Comparison of ENCODE assay signal across 1 cellular context in the genomic region with DNA sequence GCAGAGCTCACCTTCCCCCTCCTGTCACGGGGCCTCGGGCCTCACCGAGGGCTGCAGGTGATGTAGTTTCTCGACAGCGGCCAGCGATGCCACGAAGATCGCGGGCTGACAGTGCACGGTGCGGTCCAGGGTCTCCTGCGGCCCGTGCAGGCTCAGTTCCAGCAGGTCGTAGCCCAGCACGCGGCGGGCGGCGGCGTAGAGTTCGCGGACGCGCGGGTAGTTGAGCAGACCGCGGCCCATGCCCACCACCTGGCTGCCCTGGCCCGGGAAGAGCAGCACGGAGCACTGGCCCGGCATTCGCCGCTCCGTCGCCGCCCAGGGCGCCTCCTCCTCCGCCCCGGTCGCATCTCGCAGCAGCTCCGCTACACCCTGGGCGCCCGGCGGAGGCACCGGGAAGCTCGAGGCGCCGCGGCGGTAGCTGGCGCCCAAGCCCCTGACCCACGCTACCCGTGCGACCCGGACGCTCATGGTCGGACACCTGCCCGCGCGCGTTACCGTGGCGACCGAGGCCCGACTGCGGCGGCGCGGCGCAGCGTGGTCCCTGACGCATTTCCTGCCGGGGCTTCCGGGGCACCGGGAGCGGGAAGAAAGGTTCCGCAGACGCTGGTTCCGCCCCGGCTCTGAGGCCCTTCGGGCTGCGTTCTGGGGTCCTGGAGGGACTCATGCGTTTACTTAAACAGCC.
TF ChIP-seq lines count a peak whose summit lies in the region.

A gene with protein sequence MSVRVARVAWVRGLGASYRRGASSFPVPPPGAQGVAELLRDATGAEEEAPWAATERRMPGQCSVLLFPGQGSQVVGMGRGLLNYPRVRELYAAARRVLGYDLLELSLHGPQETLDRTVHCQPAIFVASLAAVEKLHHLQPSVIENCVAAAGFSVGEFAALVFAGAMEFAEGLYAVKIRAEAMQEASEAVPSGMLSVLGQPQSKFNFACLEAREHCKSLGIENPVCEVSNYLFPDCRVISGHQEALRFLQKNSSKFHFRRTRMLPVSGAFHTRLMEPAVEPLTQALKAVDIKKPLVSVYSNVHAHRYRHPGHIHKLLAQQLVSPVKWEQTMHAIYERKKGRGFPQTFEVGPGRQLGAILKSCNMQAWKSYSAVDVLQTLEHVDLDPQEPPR (minus strand): TSS at position 518 of the 682 bp plus-strand sequence. CDS start 50 bp downstream, at position 468.

TF ChIP-seq in GM12878, 131 proteins besides CTCF, POLR2A, EP300 and RAD21 (continued from another document and continues in another):
- TF ChIP-seq CEBPB (IDR thresholded peaks at IDR 0.05; ENCODE audit: borderline replicate concordance in 1 of 2, low read depth in 2 of 2, low read length in 2 of 2) (no peak), MTA3 (IDR thresholded peaks at IDR 0.05; ENCODE audit: borderline replicate concordance, low read length) (no peak), BMI1 (IDR thresholded peaks at IDR 0.05; ENCODE audit: borderline replicate concordance) (peak; percentile 89), TARDBP (IDR thresholded peaks at IDR 0.05; ENCODE audit: borderline replicate concordance) (0 out of 2 replicates have a peak, but pooled peaks have one; percentile 60), MAX (IDR thresholded peaks at IDR 0.05; ENCODE audit: low read depth, low read length) (peak; percentile 53), HSF1 (IDR thresholded peaks at IDR 0.05; ENCODE audit: low read depth, low read length) (0 out of 2 replicates have a peak, but pooled peaks have one; percentile 44), EZH2 (IDR thresholded peaks at IDR 0.05; ENCODE audit: borderline replicate concordance, control insufficient read depth, low read depth, low read length) (no peak), MTA2 (IDR thresholded peaks at IDR 0.05; ENCODE audit: low read depth) (no peak), USF1 (IDR thresholded peaks at IDR 0.05; ENCODE audit: borderline replicate concordance, extremely low read length, insufficient read depth, low read depth, low read length) (peak; percentile 40), NFXL1 (IDR thresholded peaks at IDR 0.05; ENCODE audit: borderline replicate concordance) (no peak), BCL11A (IDR thresholded peaks at IDR 0.05; ENCODE audit: low read depth, low read length) (no peak), RB1 (IDR thresholded peaks at IDR 0.05; ENCODE audit: borderline replicate concordance) (peak; percentile 94; the same call in 1 of the 2 replicates), STAT1 (conservative IDR thresholded peaks at IDR 0.05) (no peak; the same call in 1 of the 2 replicates), ZNF207 (IDR thresholded peaks at IDR 0.05; ENCODE audit: borderline replicate concordance) (peak; percentile 86), FOXM1 (IDR thresholded peaks at IDR 0.05; ENCODE audit: low read depth, low read length) (no peak), ZZZ3 (IDR thresholded peaks at IDR 0.05; ENCODE audit: control insufficient read depth, insufficient read length, low read depth) (no peak), NR2F1 (conservative IDR thresholded peaks at IDR 0.05) (peak; percentile 77), RUNX3 (IDR thresholded peaks at IDR 0.05; ENCODE audit: low read length) (peak; percentile 38), FOS (IDR thresholded peaks at IDR 0.05; ENCODE audit: borderline replicate concordance, extremely low read depth, insufficient read length) (no peak), YY1 (IDR thresholded peaks at IDR 0.05; ENCODE audit: low read depth, low read length) (peak; percentile 83), BHLHE40 (IDR thresholded peaks at IDR 0.05; ENCODE audit: borderline replicate concordance in 1 of 2, low read depth in 2 of 2, low read length in 1 of 2) (peak; percentile 64 to 84; a peak in 3 of 4 replicates), GATAD2B (conservative IDR thresholded peaks at IDR 0.05; ENCODE audit: low read depth) (0 out of 2 replicates have a peak, but pooled peaks have one; percentile 63), CREM (IDR thresholded peaks at IDR 0.05; ENCODE audit: low read depth) (peak; percentile 79), MEF2B (IDR thresholded peaks at IDR 0.05; ENCODE audit: partially characterized antibody, poor library complexity, severe bottlenecking) (peak; percentile 22), SRF (IDR thresholded peaks at IDR 0.05; ENCODE audit: low read depth in 2 of 2, low read length in 2 of 2) (peak in 1 of 2 experiments; percentile 84; a peak in 2 of 4 replicates), HCFC1 (IDR thresholded peaks at IDR 0.05; ENCODE audit: low read length) (peak; percentile 79), MXI1 (IDR thresholded peaks at IDR 0.05; ENCODE audit: low read depth, low read length) (peak; percentile 96), EGR1 (IDR thresholded peaks at IDR 0.05; ENCODE audit: borderline replicate concordance in 1 of 2, low read depth in 2 of 2, low read length in 2 of 2) (peak; percentile 60 to 88; a peak in 2 of 3 replicates), POLR2AphosphoS2 (IDR thresholded peaks at IDR 0.05; ENCODE audit: low read depth, low read length) (peak; percentile 69; the same call in 1 of the 2 replicates), POU2F2 (IDR thresholded peaks at IDR 0.05; ENCODE audit: borderline replicate concordance, low read depth, low read length) (peak; percentile 48; the same call in 2 of the 3 replicates), SMAD5 (IDR thresholded peaks at IDR 0.05; ENCODE audit: low read depth) (no peak), ASH2L (IDR thresholded peaks at IDR 0.05; ENCODE audit: borderline replicate concordance, low read depth) (peak; percentile 66; the same call in 1 of the 2 replicates), SREBF1 (IDR thresholded peaks at IDR 0.05; ENCODE audit: low read length) (0 out of 2 replicates have a peak, but pooled peaks have one; percentile 43), PML (IDR thresholded peaks at IDR 0.05; ENCODE audit: low read length) (0 out of 2 replicates have a peak, but pooled peaks have one; percentile 30), NFIC (IDR thresholded peaks at IDR 0.05; ENCODE audit: low read depth, low read length) (no peak), ZSCAN29 (IDR thresholded peaks at IDR 0.05) (no peak), PBX3 (IDR thresholded peaks at IDR 0.05; ENCODE audit: insufficient replicate concordance, low read depth, low read length) (no peak), HDAC6 (IDR thresholded peaks at IDR 0.05; ENCODE audit: unreplicated experiment) (no peak), HDAC2 (IDR thresholded peaks at IDR 0.05) (no peak)
- TF ChIP-seq, protein P1, sequence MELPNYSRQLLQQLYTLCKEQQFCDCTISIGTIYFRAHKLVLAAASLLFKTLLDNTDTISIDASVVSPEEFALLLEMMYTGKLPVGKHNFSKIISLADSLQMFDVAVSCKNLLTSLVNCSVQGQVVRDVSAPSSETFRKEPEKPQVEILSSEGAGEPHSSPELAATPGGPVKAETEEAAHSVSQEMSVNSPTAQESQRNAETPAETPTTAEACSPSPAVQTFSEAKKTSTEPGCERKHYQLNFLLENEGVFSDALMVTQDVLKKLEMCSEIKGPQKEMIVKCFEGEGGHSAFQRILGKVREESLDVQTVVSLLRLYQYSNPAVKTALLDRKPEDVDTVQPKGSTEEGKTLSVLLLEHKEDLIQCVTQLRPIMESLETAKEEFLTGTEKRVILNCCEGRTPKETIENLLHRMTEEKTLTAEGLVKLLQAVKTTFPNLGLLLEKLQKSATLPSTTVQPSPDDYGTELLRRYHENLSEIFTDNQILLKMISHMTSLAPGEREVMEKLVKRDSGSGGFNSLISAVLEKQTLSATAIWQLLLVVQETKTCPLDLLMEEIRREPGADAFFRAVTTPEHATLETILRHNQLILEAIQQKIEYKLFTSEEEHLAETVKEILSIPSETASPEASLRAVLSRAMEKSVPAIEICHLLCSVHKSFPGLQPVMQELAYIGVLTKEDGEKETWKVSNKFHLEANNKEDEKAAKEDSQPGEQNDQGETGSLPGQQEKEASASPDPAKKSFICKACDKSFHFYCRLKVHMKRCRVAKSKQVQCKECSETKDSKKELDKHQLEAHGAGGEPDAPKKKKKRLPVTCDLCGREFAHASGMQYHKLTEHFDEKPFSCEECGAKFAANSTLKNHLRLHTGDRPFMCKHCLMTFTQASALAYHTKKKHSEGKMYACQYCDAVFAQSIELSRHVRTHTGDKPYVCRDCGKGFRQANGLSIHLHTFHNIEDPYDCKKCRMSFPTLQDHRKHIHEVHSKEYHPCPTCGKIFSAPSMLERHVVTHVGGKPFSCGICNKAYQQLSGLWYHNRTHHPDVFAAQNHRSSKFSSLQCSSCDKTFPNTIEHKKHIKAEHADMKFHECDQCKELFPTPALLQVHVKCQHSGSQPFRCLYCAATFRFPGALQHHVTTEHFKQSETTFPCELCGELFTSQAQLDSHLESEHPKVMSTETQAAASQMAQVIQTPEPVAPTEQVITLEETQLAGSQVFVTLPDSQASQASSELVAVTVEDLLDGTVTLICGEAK (IDR thresholded peaks at IDR 0.05; ENCODE audit: borderline replicate concordance): peak; percentile 97
- TF ChIP-seq, protein P2, sequence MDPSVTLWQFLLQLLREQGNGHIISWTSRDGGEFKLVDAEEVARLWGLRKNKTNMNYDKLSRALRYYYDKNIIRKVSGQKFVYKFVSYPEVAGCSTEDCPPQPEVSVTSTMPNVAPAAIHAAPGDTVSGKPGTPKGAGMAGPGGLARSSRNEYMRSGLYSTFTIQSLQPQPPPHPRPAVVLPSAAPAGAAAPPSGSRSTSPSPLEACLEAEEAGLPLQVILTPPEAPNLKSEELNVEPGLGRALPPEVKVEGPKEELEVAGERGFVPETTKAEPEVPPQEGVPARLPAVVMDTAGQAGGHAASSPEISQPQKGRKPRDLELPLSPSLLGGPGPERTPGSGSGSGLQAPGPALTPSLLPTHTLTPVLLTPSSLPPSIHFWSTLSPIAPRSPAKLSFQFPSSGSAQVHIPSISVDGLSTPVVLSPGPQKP (IDR thresholded peaks at IDR 0.05; ENCODE audit: low read depth, low read length): peak; percentile 98
- TF ChIP-seq, protein P3, sequence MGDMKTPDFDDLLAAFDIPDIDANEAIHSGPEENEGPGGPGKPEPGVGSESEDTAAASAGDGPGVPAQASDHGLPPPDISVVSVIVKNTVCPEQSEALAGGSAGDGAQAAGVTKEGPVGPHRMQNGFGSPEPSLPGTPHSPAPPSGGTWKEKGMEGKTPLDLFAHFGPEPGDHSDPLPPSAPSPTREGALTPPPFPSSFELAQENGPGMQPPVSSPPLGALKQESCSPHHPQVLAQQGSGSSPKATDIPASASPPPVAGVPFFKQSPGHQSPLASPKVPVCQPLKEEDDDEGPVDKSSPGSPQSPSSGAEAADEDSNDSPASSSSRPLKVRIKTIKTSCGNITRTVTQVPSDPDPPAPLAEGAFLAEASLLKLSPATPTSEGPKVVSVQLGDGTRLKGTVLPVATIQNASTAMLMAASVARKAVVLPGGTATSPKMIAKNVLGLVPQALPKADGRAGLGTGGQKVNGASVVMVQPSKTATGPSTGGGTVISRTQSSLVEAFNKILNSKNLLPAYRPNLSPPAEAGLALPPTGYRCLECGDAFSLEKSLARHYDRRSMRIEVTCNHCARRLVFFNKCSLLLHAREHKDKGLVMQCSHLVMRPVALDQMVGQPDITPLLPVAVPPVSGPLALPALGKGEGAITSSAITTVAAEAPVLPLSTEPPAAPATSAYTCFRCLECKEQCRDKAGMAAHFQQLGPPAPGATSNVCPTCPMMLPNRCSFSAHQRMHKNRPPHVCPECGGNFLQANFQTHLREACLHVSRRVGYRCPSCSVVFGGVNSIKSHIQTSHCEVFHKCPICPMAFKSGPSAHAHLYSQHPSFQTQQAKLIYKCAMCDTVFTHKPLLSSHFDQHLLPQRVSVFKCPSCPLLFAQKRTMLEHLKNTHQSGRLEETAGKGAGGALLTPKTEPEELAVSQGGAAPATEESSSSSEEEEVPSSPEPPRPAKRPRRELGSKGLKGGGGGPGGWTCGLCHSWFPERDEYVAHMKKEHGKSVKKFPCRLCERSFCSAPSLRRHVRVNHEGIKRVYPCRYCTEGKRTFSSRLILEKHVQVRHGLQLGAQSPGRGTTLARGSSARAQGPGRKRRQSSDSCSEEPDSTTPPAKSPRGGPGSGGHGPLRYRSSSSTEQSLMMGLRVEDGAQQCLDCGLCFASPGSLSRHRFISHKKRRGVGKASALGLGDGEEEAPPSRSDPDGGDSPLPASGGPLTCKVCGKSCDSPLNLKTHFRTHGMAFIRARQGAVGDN (IDR thresholded peaks at IDR 0.05): peak; percentile 55; the same call in 1 of the 2 replicates
- TF ChIP-seq, protein P4, sequence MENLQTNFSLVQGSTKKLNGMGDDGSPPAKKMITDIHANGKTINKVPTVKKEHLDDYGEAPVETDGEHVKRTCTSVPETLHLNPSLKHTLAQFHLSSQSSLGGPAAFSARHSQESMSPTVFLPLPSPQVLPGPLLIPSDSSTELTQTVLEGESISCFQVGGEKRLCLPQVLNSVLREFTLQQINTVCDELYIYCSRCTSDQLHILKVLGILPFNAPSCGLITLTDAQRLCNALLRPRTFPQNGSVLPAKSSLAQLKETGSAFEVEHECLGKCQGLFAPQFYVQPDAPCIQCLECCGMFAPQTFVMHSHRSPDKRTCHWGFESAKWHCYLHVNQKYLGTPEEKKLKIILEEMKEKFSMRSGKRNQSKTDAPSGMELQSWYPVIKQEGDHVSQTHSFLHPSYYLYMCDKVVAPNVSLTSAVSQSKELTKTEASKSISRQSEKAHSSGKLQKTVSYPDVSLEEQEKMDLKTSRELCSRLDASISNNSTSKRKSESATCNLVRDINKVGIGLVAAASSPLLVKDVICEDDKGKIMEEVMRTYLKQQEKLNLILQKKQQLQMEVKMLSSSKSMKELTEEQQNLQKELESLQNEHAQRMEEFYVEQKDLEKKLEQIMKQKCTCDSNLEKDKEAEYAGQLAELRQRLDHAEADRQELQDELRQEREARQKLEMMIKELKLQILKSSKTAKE (IDR thresholded peaks at IDR 0.05; ENCODE audit: low read depth, poor library complexity, severe bottlenecking): no peak
